Comparison of ENCODE assay signal across 10 cellular contexts in genomic region chr1:237042467-237042891, GRCh38. TPM values are rescaled to one million over a fixed set of nuclear protein-coding genes. Genes with fewer than 3 reads are reported as not detected.
DNase-seq lines count a peak whose midpoint lies in the region; ATAC-seq and TF ChIP-seq lines count a peak whose summit lies in the region.
"Had no signal": no experiment of that assay in that cellular context is flagged by ENCODE, and none has a peak within 500 bp of the region (broad histone marks: within the 10 kb centered on the region; RNA-seq: fewer than 3 reads in every experiment).

No MANE protein-coding gene starts in this region.

- H3K27ac ChIP-seq in HUES6 (ENCODE audit: low read depth, low read length) (no peak overlapping the region), mammary epithelial cell (ENCODE audit: insufficient read depth, low read depth, low read length) (no peak overlapping the region), spleen (peak overlapping the region in 5 of 8 donors; percentile 8 to 41 (median 24))

- H3K4me1 ChIP-seq in HUES6 (ENCODE audit: control insufficient read depth, insufficient read depth, low read length): peaks cover 41% of the 10 kb centered on the region
- H3K4me1 ChIP-seq in mammary epithelial cell (ENCODE audit: insufficient read depth, low read length): no peaks in the 10 kb centered on the region
- peaks cover 0 to 29% (median 15%) of the 10 kb centered on the region in 6 donors for H3K4me1 ChIP-seq in spleen

- TF ChIP-seq CTCF in mammary epithelial cell (conservative IDR thresholded peaks at IDR 0.05 in 1 of 2, IDR thresholded peaks at IDR 0.05 in 1 of 2; ENCODE audit: extremely low read depth in 1 of 2, insufficient read depth in 1 of 2, low read depth in 1 of 2, low read length in 2 of 2) (no peak), spleen (IDR thresholded peaks at IDR 0.05 in 8 of 11, conservative IDR thresholded peaks at IDR 0.05 in 3 of 11) (no peak)

- H4K20me1 ChIP-seq in mammary epithelial cell (ENCODE audit: insufficient read depth, low read length): peaks cover 3% of the 10 kb centered on the region

- WGBS in mammary epithelial cell (ENCODE audit: low coverage, missing lambda C conversion rate): 2% methylated on average over 16 of the region's 52 CpGs
- 2 to 15% (median 4%) methylated on average over 23 to 52 of the region's 52 CpGs for WGBS in spleen, 5 donors

- H3K79me2 ChIP-seq in mammary epithelial cell (ENCODE audit: insufficient read depth, low read length): no peaks in the 10 kb centered on the region

- DNase-seq in mammary epithelial cell (no peak), left kidney (ENCODE audit: low read depth, low spot score) (peak; percentile 63), spleen (no peak), LoVo (ENCODE audit: low spot score) (no peak), NCI-H2081 treated with DMSO at 0.1 percent for 48 hours (lab: John Stamatoyannopoulos, UW) (no peak)
- DNase-seq: amniotic stem cell had no signal

- H3K9me3 ChIP-seq in HUES6 (ENCODE audit: control insufficient read depth, insufficient read depth, low read depth, low read length) (no peaks in the 10 kb centered on the region), mammary epithelial cell (replicated peaks; ENCODE audit: insufficient read depth, low read length) (no peaks in the 10 kb centered on the region), spleen (no peaks in the 10 kb centered on the region)

- peak overlapping the region; percentile 69 for H3K4me3 ChIP-seq in HUES6 (ENCODE audit: low read depth, low read length)
- no peak overlapping the region for H3K4me3 ChIP-seq in mammary epithelial cell (replicated peaks in 1 of 3; ENCODE audit: insufficient read depth in 1 of 3, low read depth in 2 of 3, low read length in 3 of 3)
- peak overlapping the region; percentile 6 to 65 (median 38) for H3K4me3 ChIP-seq in spleen

- dilution Hi-C loops in mammary epithelial cell (cut with HindIII; ENCODE audit: low sequenced_read_pairs): no loop called here

- in situ Hi-C loops in mammary epithelial cell (cut with MboI; ENCODE audit: low sequenced_read_pairs in 2 of 2): no loop called here

- H3K27me3 ChIP-seq in HUES6 (ENCODE audit: control insufficient read depth, insufficient read depth, low read length): peaks cover 48% of the 10 kb centered on the region
- H3K27me3 ChIP-seq in mammary epithelial cell (ENCODE audit: insufficient read depth, low read length): peaks cover 25% of the 10 kb centered on the region
- peaks cover 3 to 87% (median 30%) of the 10 kb centered on the region in 7 donors for H3K27me3 ChIP-seq in spleen (replicated peaks in 1 of 7)

- ATAC-seq in HG03342 (IDR thresholded peaks at IDR 0.05; ENCODE audit: unreplicated experiment): no peak
- no peak for ATAC-seq in HG03439 (IDR thresholded peaks at IDR 0.05; ENCODE audit: unreplicated experiment)

- TF ChIP-seq POLR2A in spleen (IDR thresholded peaks at IDR 0.05): no peak

- no TSS peak for BruUV-seq in mammary epithelial cell (replicated peaks; lab: Mats Ljungman, UMichigan)

- intact Hi-C loops in mammary epithelial cell (cut with micrococcal nuclease) (no loop called here), spleen (cut with DNase I; ENCODE audit: low total_unique reads) (no loop called here)

- CTCF ChIA-PET in mammary epithelial cell (lab: Charles Lee; ENCODE audit: low non-redundant PET): no interaction called here

- H3K36me3 ChIP-seq in HUES6 (ENCODE audit: control insufficient read depth, insufficient read depth, low read length) (no peaks in the 10 kb centered on the region), mammary epithelial cell (ENCODE audit: insufficient read depth, low read length) (no peaks in the 10 kb centered on the region), spleen (no peaks in the 10 kb centered on the region)

- H2AFZ ChIP-seq in mammary epithelial cell (ENCODE audit: low read depth, low read length): no peak overlapping the region

- H3K9ac ChIP-seq in HUES6 (ENCODE audit: low read length): peak overlapping the region; percentile 58
- no peak overlapping the region for H3K9ac ChIP-seq in mammary epithelial cell (ENCODE audit: insufficient read depth, low read length)

- peak overlapping the region; percentile 23 for H3K4me2 ChIP-seq in mammary epithelial cell (ENCODE audit: insufficient read depth, low read depth, low read length)

RNA-seq across cellular contexts. Expression of gene RYR2, which starts 0.5 kb away (rescaled TPM):
- total RNA-seq in mammary epithelial cell (not detected), spleen (1 to 10 TPM; 3.6 to 7.1 (median 4.7) TPM)
- polyA plus RNA-seq in mammary epithelial cell (0.23 TPM), spleen (under 1 TPM; 0.12 to 0.26 (median 0.22) TPM)
- polyA minus RNA-seq in mammary epithelial cell: 0.10 TPM
- total RNA-seq: OCI-LY7 had no signal

RNA-seq across cellular contexts. Expression of gene MT1HL1, which starts 38.2 kb away (rescaled TPM):
- not detected for total RNA-seq in mammary epithelial cell
- not detected for polyA plus RNA-seq in mammary epithelial cell
- not detected for polyA minus RNA-seq in mammary epithelial cell
- not detected for total RNA-seq in spleen
- not detected for polyA plus RNA-seq in spleen
- total RNA-seq: OCI-LY7 had no signal

Comparison
In these comparisons a context has a peak if more than half of its experiments do, and no peak if none do; other contexts are left out.
1. H3K27ac ChIP-seq: peak in spleen (5 of 8); none in HUES6 (single experiment) and mammary epithelial cell (single experiment).
2. H3K4me3 ChIP-seq: peak in HUES6 (single experiment) and spleen (8 of 8); none in mammary epithelial cell (0 of 3).
3. RNA of gene RYR2, which starts 0.5 kb away (total RNA-seq): 3.6 to 7.1 TPM in spleen; not detected in mammary epithelial cell; every median in the first group is over 4 times any median in the second.